In genomic region chr2:96520697-96521096, GRCh38 we compare ENCODE assay signal across 19 cellular contexts. TPM values are rescaled to one million over a fixed set of nuclear protein-coding genes. Genes with fewer than 3 reads are reported as not detected.
DNase-seq lines count a peak whose midpoint lies in the region; ATAC-seq, FAIRE-seq and TF ChIP-seq lines count a peak whose summit lies in the region.
"Had no signal": no experiment of that assay in that cellular context is flagged by ENCODE, and none has a peak within 500 bp of the region (broad histone marks: within the 10 kb centered on the region; RNA-seq: fewer than 3 reads in every experiment).

No MANE protein-coding gene starts in this region.

- POLR2A ChIA-PET in K562 (lab: Yijun Ruan, JAX): no interaction called here

- WGBS in K562 (ENCODE audit: insufficient coverage, low coverage, missing lambda C conversion rate): 5% methylated on average over 3 of the region's 3 CpGs

- H3K4me3 Mint-ChIP-seq in activated T-cell treated with anti-CD3 and anti-CD28 coated beads, Interleukin-2, amount 50 U/mL, for 72 hours: no peak overlapping the region
- H3K4me3 Mint-ChIP-seq: CD4-positive, CD25-positive, alpha-beta regulatory T cell; CD8-positive, alpha-beta memory T cell; H9 had no signal

- H4K20me1 ChIP-seq in K562 (replicated peaks; ENCODE audit: control insufficient read depth, insufficient read depth, low read length): no peaks in the 10 kb centered on the region
- H4K20me1 ChIP-seq: BLaER1 treated with 17β-estradiol and CSF1 and Interleukin-3, amounts not matched to agents 10 nM and 100 nM had no signal

- no peaks in the 10 kb centered on the region for H3K9me3 ChIP-seq in K562 (replicated peaks; ENCODE audit: control insufficient read depth, insufficient read depth, low read depth, low read length)

- no peaks in the 10 kb centered on the region for H3K4me1 ChIP-seq in K562 (replicated peaks in 1 of 2; ENCODE audit: control insufficient read depth in 2 of 2, insufficient read depth in 2 of 2, low read length in 2 of 2)
- H3K4me1 ChIP-seq: A549 had no signal

- H3K27ac ChIP-seq in HL-60 (replicated peaks) (0 out of 2 replicates have a peak overlapping the region, but pooled peaks have one; percentile 9), K562 (ENCODE audit: extremely low read depth, low read depth, low read length) (no peak overlapping the region)
- H3K27ac ChIP-seq: 22Rv1; A549; BLaER1 treated with 17β-estradiol and CSF1 and Interleukin-3, amounts not matched to agents 10 nM and 100 nM; KMS-11 had no signal

- no peaks in the 10 kb centered on the region for H3K27me3 Mint-ChIP-seq in activated T-cell treated with anti-CD3 and anti-CD28 coated beads, Interleukin-2, amount 50 U/mL, for 72 hours (ENCODE audit: low read depth)

- TF ChIP-seq RAD21 in K562 (CRISPR knock-in tag; conservative IDR thresholded peaks at IDR 0.05 in 1 of 2, IDR thresholded peaks at IDR 0.05 in 1 of 2): no peak

- H3K9ac ChIP-seq in K562 (ENCODE audit: insufficient read depth in 1 of 2, low read depth in 2 of 2, low read length in 2 of 2): no peak overlapping the region
- H3K9ac ChIP-seq: BLaER1 treated with 17β-estradiol and CSF1 and Interleukin-3, amounts not matched to agents 10 nM and 100 nM; KMS-11 had no signal

- DNase-seq in activated T-cell treated with anti-CD3 and anti-CD28 coated beads, Interleukin-2, amount 50 U/mL, for 72 hours: no peak
- DNase-seq in activated T-cell treated with anti-CD3 and anti-CD28 coated beads for 4 hours: no peak
- DNase-seq in HL-60 (ENCODE audit: low read depth in 1 of 2, low spot score in 1 of 2): no peak
- no peak for DNase-seq in K562 (ENCODE audit: extremely low read depth in 1 of 4, low spot score in 3 of 4)
- DNase-seq in stimulated activated naive CD4-positive, alpha-beta T cell (lab: John Stamatoyannopoulos, UW): no peak
- DNase-seq: CD4-positive, CD25-positive, alpha-beta regulatory T cell; CD8-positive, alpha-beta memory T cell; COR-L47; DMS 273 treated with DMSO at 0.1 percent for 48 hours; DMS53; GOT3; H9 had no signal

- H3K36me3 ChIP-seq in K562 (ENCODE audit: control insufficient read depth, insufficient read depth, low read length): no peaks in the 10 kb centered on the region
- H3K36me3 ChIP-seq: BLaER1 treated with 17β-estradiol and CSF1 and Interleukin-3, amounts not matched to agents 10 nM and 100 nM had no signal

- TF ChIP-seq CTCF in HL-60 (IDR thresholded peaks at IDR 0.05; ENCODE audit: insufficient read depth, low read length): no peak
- TF ChIP-seq CTCF in K562 (IDR thresholded peaks at IDR 0.05 in 2 of 3, conservative IDR thresholded peaks at IDR 0.05 in 1 of 3; ENCODE audit: insufficient read depth in 2 of 3, low read depth in 1 of 3, low read length in 3 of 3): no peak

- no peaks in the 10 kb centered on the region for H3K79me2 ChIP-seq in K562 (ENCODE audit: control insufficient read depth, insufficient read depth, low read length)

- ATAC-seq in activated T-cell treated with anti-CD3 and anti-CD28 coated beads, Interleukin-2, amount 50 U/mL, for 72 hours (replicated peaks in 1 of 2): no peak
- ATAC-seq in K562 (no peak), GM21526 (IDR thresholded peaks at IDR 0.05; ENCODE audit: low FRiP score, unreplicated experiment) (no peak), HG02852 (IDR thresholded peaks at IDR 0.05; ENCODE audit: unreplicated experiment) (no peak)
- ATAC-seq: A549 had no signal

- no peak overlapping the region for H3K4me3 ChIP-seq in HL-60 (replicated peaks; ENCODE audit: insufficient read depth, low read length)
- no peak overlapping the region for H3K4me3 ChIP-seq in K562
- H3K4me3 ChIP-seq: A549; BLaER1 treated with 17β-estradiol and CSF1 and Interleukin-3, amounts not matched to agents 10 nM and 100 nM had no signal

- no TSS peak for BruUV-seq in K562 (replicated peaks; lab: Mats Ljungman, UMichigan)

- H3K27ac Mint-ChIP-seq in activated T-cell treated with anti-CD3 and anti-CD28 coated beads, Interleukin-2, amount 50 U/mL, for 72 hours: peak overlapping the region; percentile 83
- H3K27ac Mint-ChIP-seq: CD4-positive, CD25-positive, alpha-beta regulatory T cell; CD8-positive, alpha-beta memory T cell; H9 had no signal

- H3K4me2 ChIP-seq in K562 (ENCODE audit: insufficient read depth, low read length): no peak overlapping the region
- H3K4me2 ChIP-seq: A549; BLaER1 treated with 17β-estradiol and CSF1 and Interleukin-3, amounts not matched to agents 10 nM and 100 nM; KMS-11 had no signal

- TF ChIP-seq POLR2A in K562 (conservative IDR thresholded peaks at IDR 0.05): no peak

- H3K27me3 ChIP-seq in HL-60 (ENCODE audit: insufficient read depth, poor library complexity, severe bottlenecking) (no peaks in the 10 kb centered on the region), K562 (ENCODE audit: control insufficient read depth in 2 of 2, insufficient read depth in 2 of 2, low read length in 2 of 2) (peaks cover 2 to 20% of the 10 kb centered on the region in 2 experiments; a peak in 4 of 5 replicates)
- H3K27me3 ChIP-seq: BLaER1 treated with 17β-estradiol and CSF1 and Interleukin-3, amounts not matched to agents 10 nM and 100 nM had no signal

- H3K4me1 Mint-ChIP-seq in activated T-cell treated with anti-CD3 and anti-CD28 coated beads, Interleukin-2, amount 50 U/mL, for 72 hours (ENCODE audit: low read depth): peaks cover 59% of the 10 kb centered on the region
- H3K4me1 Mint-ChIP-seq: H9 had no signal

- in situ Hi-C loops in K562 (cut with MboI): loop anchor here (25.0 kb wide), 2 partner anchors 508 to 733 kb away; no protein-coding TSS in a partner anchor

- FAIRE-seq in K562 (lab: Jason Lieb, UNC): no peak
- FAIRE-seq: A549, G401.6 had no signal

- CTCF ChIA-PET in K562 (lab: Yijun Ruan, JAX; ENCODE audit: low intra/inter-chr PET ratio): no interaction called here

- H3K9me3 Mint-ChIP-seq in activated T-cell treated with anti-CD3 and anti-CD28 coated beads, Interleukin-2, amount 50 U/mL, for 72 hours: peaks cover 4 to 5% of the 10 kb centered on the region in 2 donors

- peaks cover 10 to 24% of the 10 kb centered on the region in 2 donors for H3K36me3 Mint-ChIP-seq in activated T-cell treated with anti-CD3 and anti-CD28 coated beads, Interleukin-2, amount 50 U/mL, for 72 hours (ENCODE audit: insufficient read depth in 2 of 2)
- H3K36me3 Mint-ChIP-seq: CD4-positive, CD25-positive, alpha-beta regulatory T cell had no signal

- H3K9me1 ChIP-seq in K562 (ENCODE audit: control insufficient read depth, insufficient read depth, low read length): no peaks in the 10 kb centered on the region

- intact Hi-C loops in K562 (cut with micrococcal nuclease): no loop called here

- no peak overlapping the region for H2AFZ ChIP-seq in K562 (ENCODE audit: low read depth, low read length)

- TF ChIP-seq EP300 in K562 (IDR thresholded peaks at IDR 0.05; ENCODE audit: low read length): no peak

TF ChIP-seq in K562, 482 proteins besides CTCF, POLR2A, EP300 and RAD21 (continues in another document):
- no peak for TF ChIP-seq BACH1 (tag; IDR thresholded peaks at IDR 0.05)
- no peak for TF ChIP-seq ZNF644 (tag; IDR thresholded peaks at IDR 0.05; ENCODE audit: low read depth)
- TF ChIP-seq ZZZ3 (IDR thresholded peaks at IDR 0.05): no peak
- peak; percentile 19 for TF ChIP-seq MEIS2 (IDR thresholded peaks at IDR 0.05; ENCODE audit: partially characterized antibody)
- TF ChIP-seq ZNF79 (CRISPR knock-in tag; IDR thresholded peaks at IDR 0.05; ENCODE audit: low read depth): no peak
- TF ChIP-seq ZNF239 (CRISPR knock-in tag; IDR thresholded peaks at IDR 0.05): no peak
- no peak for TF ChIP-seq ZEB2 (IDR thresholded peaks at IDR 0.05)
- no peak for TF ChIP-seq KAT2B (IDR thresholded peaks at IDR 0.05; ENCODE audit: low read depth, low read length)
- no peak for TF ChIP-seq RFX5 (IDR thresholded peaks at IDR 0.05; ENCODE audit: low read depth, low read length)

RNA-seq across cellular contexts. Expression of gene NEURL3, which starts 15.5 kb away (rescaled TPM):
- 1 to 10 TPM; 4.4 to 5.3 TPM for total RNA-seq in activated T-cell treated with anti-CD3 and anti-CD28 coated beads, Interleukin-2, amount 50 U/mL, for 72 hours
- not detected in 2 replicates for total RNA-seq in K562 (2011; cell fraction: chromatin; rRNA removed; ENCODE audit: low replicate concordance)
- not detected in 2 replicates for total RNA-seq in K562 (2011; cell fraction: nucleolus; rRNA removed)
- not detected in 2 replicates for total RNA-seq in K562 (2011; cell fraction: nucleoplasm; rRNA removed)
- total RNA-seq in K562 (2014; rRNA removed): not detected in 2 replicates
- total RNA-seq in K562 (2014; rRNA removed; fragmentation: Illumina TruSeq; extraction: Trizol): not detected in 2 replicates
- not detected in 2 replicates for total RNA-seq in K562 (2015; rRNA removed; fragmentation: Illumina TruSeq; extraction: Trizol)
- not detected in 2 replicates for total RNA-seq in K562 (2021)
- polyA plus RNA-seq in K562 (2011; rRNA removed): not detected in 2 replicates
- not detected in 2 replicates for polyA plus RNA-seq in K562 (2011; cell fraction: cytosol; rRNA removed)
- polyA plus RNA-seq in K562 (2011; cell fraction: nucleus; rRNA removed): not detected in 2 replicates
- not detected in 2 replicates for polyA plus RNA-seq in K562 (2012)
- not detected in 2 replicates for polyA plus RNA-seq in K562 (2014; fragmentation: Illumina TruSeq; extraction: Trizol)
- polyA plus RNA-seq in K562 (2014; fragmentation: Nextera tagmentation; extraction: Ambion mirVana): not detected
- not detected in 2 replicates for polyA plus RNA-seq in K562 (2014; rRNA removed)
- polyA minus RNA-seq in K562 (2011; rRNA and poly(A)+ RNA removed): not detected in 2 replicates
- not detected in 2 replicates for polyA minus RNA-seq in K562 (2011; cell fraction: cytosol; rRNA and poly(A)+ RNA removed)
- not detected in 2 replicates for polyA minus RNA-seq in K562 (2011; cell fraction: nucleus; rRNA and poly(A)+ RNA removed)
- total RNA-seq: CD4-positive, CD25-positive, alpha-beta regulatory T cell; H9 had no signal
- polyA plus RNA-seq: CD8-positive, alpha-beta memory T cell had no signal

RNA-seq across cellular contexts. Expression of gene ARID5A, which starts 15.9 kb away (rescaled TPM):
- total RNA-seq in activated T-cell treated with anti-CD3 and anti-CD28 coated beads, Interleukin-2, amount 50 U/mL, for 72 hours: 100 to 1,000 TPM; 424 to 433 TPM
- total RNA-seq in K562 (2011; cell fraction: chromatin; rRNA removed; ENCODE audit: low replicate concordance): 4.9 and 10.9 TPM in 2 replicates
- 7.4 and 9.2 TPM in 2 replicates for total RNA-seq in K562 (2011; cell fraction: nucleolus; rRNA removed)
- 4.5 TPM in 2 replicates for total RNA-seq in K562 (2011; cell fraction: nucleoplasm; rRNA removed)
- 6.5 and 7.1 TPM in 2 replicates for total RNA-seq in K562 (2014; rRNA removed)
- 0.83 and 1.9 TPM in 2 replicates for total RNA-seq in K562 (2014; rRNA removed; fragmentation: Illumina TruSeq; extraction: Trizol)
- total RNA-seq in K562 (2015; rRNA removed; fragmentation: Illumina TruSeq; extraction: Trizol): 4.1 and 5.1 TPM in 2 replicates
- total RNA-seq in K562 (2021): 11.0 and 12.4 TPM in 2 replicates
- polyA plus RNA-seq in K562 (2011; rRNA removed): 3.0 and 4.5 TPM in 2 replicates
- 3.0 and 9.9 TPM in 2 replicates for polyA plus RNA-seq in K562 (2011; cell fraction: cytosol; rRNA removed)
- polyA plus RNA-seq in K562 (2011; cell fraction: nucleus; rRNA removed): 8.8 and 17.2 TPM in 2 replicates
- polyA plus RNA-seq in K562 (2012): 6.1 and 12.4 TPM in 2 replicates
- polyA plus RNA-seq in K562 (2014; fragmentation: Illumina TruSeq; extraction: Trizol): 3.0 and 6.8 TPM in 2 replicates
- under 1 TPM; 0.14 to 0.17 TPM for polyA plus RNA-seq in K562 (2014; fragmentation: Nextera tagmentation; extraction: Ambion mirVana)
- polyA plus RNA-seq in K562 (2014; rRNA removed): 8.4 and 12.5 TPM in 2 replicates
- polyA minus RNA-seq in K562 (2011; rRNA and poly(A)+ RNA removed): 0.93 and 1.1 TPM in 2 replicates
- 2.8 and 6.6 TPM in 2 replicates for polyA minus RNA-seq in K562 (2011; cell fraction: cytosol; rRNA and poly(A)+ RNA removed)
- polyA minus RNA-seq in K562 (2011; cell fraction: nucleus; rRNA and poly(A)+ RNA removed): 3.9 and 5.2 TPM in 2 replicates

Comparison
In these comparisons a context has a peak if more than half of its experiments do, and no peak if none do; other contexts are left out.
1. RNA of gene NEURL3, which starts 15.5 kb away (total RNA-seq): 4.4 to 5.3 TPM in activated T-cell treated with anti-CD3 and anti-CD28 coated beads, Interleukin-2, amount 50 U/mL, for 72 hours; not detected in K562; every median in the first group is over 4 times any median in the second.
2. RNA of gene ARID5A, which starts 15.9 kb away (total RNA-seq): 424 to 433 TPM in activated T-cell treated with anti-CD3 and anti-CD28 coated beads, Interleukin-2, amount 50 U/mL, for 72 hours; 0.83 to 12.4 TPM in K562; every median in the first group is over 10 times any median in the second.